Comparison of ENCODE assay signal across 23 cellular contexts in genomic region chr5:156432830-156433105, GRCh38.
"Had no signal": no experiment of that assay in that cellular context is flagged by ENCODE, and none has a peak within 500 bp of the region (broad histone marks: within the 10 kb centered on the region; RNA-seq: fewer than 3 reads in every experiment).

No MANE protein-coding gene starts in this region.

- ATAC-seq: mucosa of descending colon; naive thymus-derived CD4-positive, alpha-beta T cell; natural killer cell treated with Interleukin-12 subunit alpha and Interleukin-12 subunit beta and Interleukin-15 and Interleukin-18, amount 100 ng/mL, for 72 hours; right lobe of liver; stimulated activated memory B cell treated with anti-CD40 and anti-IgM and Interleukin-4, amounts not matched to agents 10 μg/mL and 1 μg/mL and 100 μg/mL, for 72 hours; stimulated activated naive CD8-positive, alpha-beta T cell treated with anti-CD3 and anti-CD28 coated beads, Interleukin-15, amount 100 ng/mL, for 72 hours had no signal

- H3K4me3 ChIP-seq: left ventricle myocardium inferior, lung, mucosa of descending colon, psoas muscle, right atrium auricular region, right lobe of liver, smooth muscle cell, tibial nerve, uterus had no signal

- DNase-seq: hypothalamus; immature natural killer cell; left ventricle myocardium inferior; midbrain; mucosa of descending colon; naive thymus-derived CD4-positive, alpha-beta T cell; right lobe of liver; stimulated activated CD4-positive, alpha-beta T cell treated with anti-CD3 and anti-CD28 coated beads, Interleukin-1b, Interleukin-23, amount 100 ng/mL, for 48 hours; stimulated activated CD4-positive, alpha-beta T cell treated with anti-CD3 and anti-CD28 coated beads, Interleukin-2, amount 100 ng/mL, for 48 hours; stimulated activated CD4-positive, alpha-beta T cell treated with anti-CD3 and anti-CD28 coated beads, Interleukin-4, amount 100 ng/mL, for 4 hours; stimulated activated CD8-positive, alpha-beta memory T cell treated with anti-CD3 and anti-CD28 coated beads, Interleukin-4, amount 100 ng/mL, for 48 hours; stimulated activated naive CD4-positive, alpha-beta T cell treated with Interleukin-2 at 50 U/mL for 16 hours; stimulated activated naive CD8-positive, alpha-beta T cell treated with anti-CD3 and anti-CD28 coated beads, Interleukin-15, amount 100 ng/mL, for 72 hours; substantia nigra; uterus had no signal

- H3K4me1 ChIP-seq: right atrium auricular region, right lobe of liver, tibial nerve, uterus had no signal

- H2AFZ ChIP-seq: parathyroid adenoma had no signal

- H3K36me3 ChIP-seq: left ventricle myocardium inferior, right atrium auricular region, right lobe of liver, tibial nerve, uterus had no signal

- H3K9me3 ChIP-seq: left ventricle myocardium inferior, mucosa of descending colon, psoas muscle, right atrium auricular region, right lobe of liver had no signal

- H3K9ac ChIP-seq: parathyroid adenoma had no signal

- H3K27ac ChIP-seq: left ventricle myocardium inferior, parathyroid adenoma, psoas muscle, right atrium auricular region, right lobe of liver, tibial nerve, uterus had no signal

- H3K4me2 ChIP-seq: smooth muscle cell had no signal

- H3K27me3 ChIP-seq: right atrium auricular region, right lobe of liver, tibial nerve, uterus had no signal
